1 cellular context compared by ENCODE assay signal in the genomic region with DNA sequence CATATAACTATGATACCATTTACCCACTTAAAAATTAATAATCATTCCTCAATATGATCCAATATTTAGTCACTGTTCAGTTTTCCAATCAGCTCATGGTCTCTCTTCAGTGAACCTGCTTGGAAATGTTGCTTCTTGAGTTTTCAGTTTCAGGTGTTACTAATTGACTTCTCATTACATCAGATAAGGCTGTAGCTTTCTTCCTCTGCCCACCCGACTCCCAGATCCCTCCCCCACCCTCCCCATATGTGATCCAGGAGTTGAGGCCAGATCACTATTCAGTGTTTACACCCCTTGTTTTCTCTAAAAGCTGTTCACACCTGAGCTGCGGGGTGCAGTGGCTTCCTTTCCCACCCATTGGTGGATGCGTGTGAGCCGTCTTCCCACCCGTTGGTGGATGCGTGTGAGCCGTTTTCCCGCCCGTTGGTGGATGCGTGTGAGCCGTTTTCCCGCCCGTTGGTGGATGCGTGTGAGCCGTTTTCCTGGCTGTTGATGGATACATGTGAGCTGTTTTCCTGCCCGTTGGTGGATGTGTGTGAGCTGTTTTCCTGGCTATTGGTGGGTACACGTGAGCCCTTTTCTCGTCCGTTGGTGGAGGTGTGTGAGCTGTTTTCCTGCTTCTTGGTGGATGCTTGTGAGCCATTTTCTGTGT.
TF ChIP-seq lines count a peak whose summit lies in the region.

No MANE protein-coding gene starts in this region.

TF ChIP-seq in endothelial cell of umbilical vein, 7 proteins besides CTCF, POLR2A, EP300 and RAD21:
- TF ChIP-seq JUN (IDR thresholded peaks at IDR 0.05; ENCODE audit: borderline replicate concordance, insufficient read depth, insufficient read length, low read depth): no peak
- no peak for TF ChIP-seq MYC (IDR thresholded peaks at IDR 0.05; ENCODE audit: low read depth, low read length)
- TF ChIP-seq, protein P1, sequence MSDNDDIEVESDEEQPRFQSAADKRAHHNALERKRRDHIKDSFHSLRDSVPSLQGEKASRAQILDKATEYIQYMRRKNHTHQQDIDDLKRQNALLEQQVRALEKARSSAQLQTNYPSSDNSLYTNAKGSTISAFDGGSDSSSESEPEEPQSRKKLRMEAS (IDR thresholded peaks at IDR 0.05; ENCODE audit: insufficient read depth, insufficient read length): no peak
- TF ChIP-seq POLR2AphosphoS5 (IDR thresholded peaks at IDR 0.05; ENCODE audit: insufficient read depth, low read depth, low read length): no peak
- no peak for TF ChIP-seq FOS (IDR thresholded peaks at IDR 0.05; ENCODE audit: borderline replicate concordance, insufficient read depth, low read length)
- no peak for TF ChIP-seq GATA2 (IDR thresholded peaks at IDR 0.05; ENCODE audit: insufficient read depth, insufficient read length, low read depth, low read length)
- TF ChIP-seq EZH2 (IDR thresholded peaks at IDR 0.05; ENCODE audit: borderline replicate concordance, low read depth, low read length, severe bottlenecking): no peak
TF ChIP-seq in endothelial cell of umbilical vein: peak in this region for 0.
